ENCODE assay signal across 8 cellular contexts in genomic region chr1:64745181-64745985, GRCh38. TPM values are rescaled to one million over a fixed set of nuclear protein-coding genes. Genes with fewer than 3 reads are reported as not detected.
DNase-seq lines count a peak whose midpoint lies in the region; ATAC-seq and TF ChIP-seq lines count a peak whose summit lies in the region.

No MANE protein-coding gene starts in this region.

- TF ChIP-seq CTCF in coronary artery (IDR thresholded peaks at IDR 0.05): no peak

- DNase-seq in stimulated activated naive CD4-positive, alpha-beta T cell (lab: John Stamatoyannopoulos, UW): peak in 4 of 6 experiments; percentile 4 to 38 (median 35)
- DNase-seq in stimulated activated naive CD4-positive, alpha-beta T cell treated with Interleukin-2 at 50 U/mL for 16 hours (lab: John Stamatoyannopoulos, UW): no peak
- DNase-seq in HT-29 (ENCODE audit: low spot score) (peak; percentile 49), UCSD-AML1 (lab: John Stamatoyannopoulos, UW; ENCODE audit: unreplicated experiment) (peak; percentile 62), coronary artery (ENCODE audit: low spot score) (peak; percentile 75), left lobe of liver (ENCODE audit: low spot score) (no peak), NK-92 (lab: John Stamatoyannopoulos, UW; ENCODE audit: unreplicated experiment) (no peak)
- peak; percentile 9 for DNase-seq in stimulated activated naive CD8-positive, alpha-beta T cell treated with anti-CD3 and anti-CD28 coated beads, Interleukin-15, Interleukin-2, amounts not matched to agents 100 U/mL and 50 U/mL, for 24 hours

- peak; percentile 56 for ATAC-seq in left lobe of liver
- ATAC-seq in stimulated activated naive CD8-positive, alpha-beta T cell treated with anti-CD3 and anti-CD28 coated beads, Interleukin-15, Interleukin-2, amounts not matched to agents 100 U/mL and 50 U/mL, for 24 hours: peak; percentile 12

- peak overlapping the region; percentile 89 for H3K4me3 ChIP-seq in coronary artery

- H3K27ac ChIP-seq in coronary artery: peak overlapping the region; percentile 85 to 90

RNA-seq across cellular contexts. Expression of gene RAVER2, which starts 0.5 kb away (rescaled TPM):
- 12.3 and 12.7 TPM in 2 replicates for total RNA-seq in HT-29 (2014; rRNA removed; shearing (Covaris generic))
- 0.43 TPM for total RNA-seq in left lobe of liver

Comparison
In these comparisons a context has a peak if more than half of its experiments do, and no peak if none do; other contexts are left out.
1. DNase-seq: peak in stimulated activated naive CD4-positive, alpha-beta T cell (4 of 6), HT-29 (single experiment), UCSD-AML1 (single experiment), coronary artery (single experiment) and stimulated activated naive CD8-positive, alpha-beta T cell treated with anti-CD3 and anti-CD28 coated beads, Interleukin-15, Interleukin-2, amounts not matched to agents 100 U/mL and 50 U/mL, for 24 hours (single experiment); none in stimulated activated naive CD4-positive, alpha-beta T cell treated with Interleukin-2 at 50 U/mL for 16 hours (single experiment), left lobe of liver (single experiment) and NK-92 (single experiment).